In the genomic region with DNA sequence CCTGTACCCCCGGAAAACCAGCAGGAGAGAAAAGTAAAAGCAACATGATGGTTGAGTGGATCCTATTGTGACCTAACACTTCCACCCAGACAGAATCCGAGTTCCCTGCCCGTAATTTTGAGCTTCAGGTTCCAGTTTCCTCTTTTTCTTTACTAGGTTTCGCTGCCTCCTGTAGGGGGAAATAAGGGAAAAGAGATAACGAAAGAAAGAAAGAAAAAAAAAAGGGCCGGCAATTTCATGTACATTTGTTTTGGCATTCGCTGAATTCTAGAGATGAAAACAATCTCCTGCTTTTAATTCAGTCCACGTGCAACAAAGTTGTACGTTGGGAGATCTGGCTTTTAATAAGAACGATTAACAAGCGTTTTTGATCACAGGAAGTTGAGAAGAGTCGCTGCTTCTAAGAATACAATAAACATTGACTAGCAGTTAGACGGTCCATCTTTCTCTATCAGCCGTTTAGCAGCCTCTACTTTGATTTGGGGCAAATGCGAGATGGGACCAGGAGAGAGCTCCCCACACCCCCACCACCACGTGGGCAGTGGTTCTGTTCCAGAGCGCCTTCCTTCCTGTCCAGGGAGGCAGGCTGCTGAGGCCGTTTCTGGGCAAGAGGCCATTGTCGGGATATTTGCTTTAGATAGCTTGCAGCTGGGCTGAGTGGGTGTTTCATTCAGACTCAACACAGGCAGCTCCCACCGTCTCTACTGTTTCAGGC, we compare ENCODE assay signal across 8 cellular contexts.
DNase-seq lines count a peak whose midpoint lies in the region; ATAC-seq lines count a peak whose summit lies in the region.

No MANE protein-coding gene starts in this region.

- H3K27me3 ChIP-seq in layer of hippocampus (ENCODE audit: control insufficient read depth, insufficient read depth, low read length), result no peaks in the 10 kb centered on the region

- ATAC-seq in GM19328 (IDR thresholded peaks at IDR 0.05; ENCODE audit: unreplicated experiment), result no peak
- ATAC-seq in HG03025 (IDR thresholded peaks at IDR 0.05; ENCODE audit: low FRiP score, unreplicated experiment), result no peak
- ATAC-seq in HG02884 (IDR thresholded peaks at IDR 0.05; ENCODE audit: unreplicated experiment), result no peak

- H3K27ac ChIP-seq in layer of hippocampus (ENCODE audit: low read depth, low read length), result peak overlapping the region; percentile 14

- DNase-seq in DMS53 (lab: John Stamatoyannopoulos, UW), result peak; percentile 79
- DNase-seq in NCI-H2196 treated with DMSO at 0.1 percent for 48 hours (lab: John Stamatoyannopoulos, UW; ENCODE audit: unreplicated experiment), result peak; percentile 70
- DNase-seq in amygdala (lab: John Stamatoyannopoulos, UW), result peak in 39 of 56 donors; percentile 5 to 69 (median 32)
- peak; percentile 14 for DNase-seq in stimulated activated CD4-positive, alpha-beta T cell treated with anti-CD3 and anti-CD28 coated beads, Interleukin-4, amount 100 ng/mL, for 1 hour

Comparison
In these comparisons a context has a peak if more than half of its experiments do, and no peak if none do; other contexts are left out.
1. DNase-seq: peak in every context shown above with its lines; median percentile 79 in DMS53; 70 in NCI-H2196 treated with DMSO at 0.1 percent for 48 hours; 32 in amygdala; 14 in stimulated activated CD4-positive, alpha-beta T cell treated with anti-CD3 and anti-CD28 coated beads, Interleukin-4, amount 100 ng/mL, for 1 hour.